18 cellular contexts compared by ENCODE assay signal in the genomic region with DNA sequence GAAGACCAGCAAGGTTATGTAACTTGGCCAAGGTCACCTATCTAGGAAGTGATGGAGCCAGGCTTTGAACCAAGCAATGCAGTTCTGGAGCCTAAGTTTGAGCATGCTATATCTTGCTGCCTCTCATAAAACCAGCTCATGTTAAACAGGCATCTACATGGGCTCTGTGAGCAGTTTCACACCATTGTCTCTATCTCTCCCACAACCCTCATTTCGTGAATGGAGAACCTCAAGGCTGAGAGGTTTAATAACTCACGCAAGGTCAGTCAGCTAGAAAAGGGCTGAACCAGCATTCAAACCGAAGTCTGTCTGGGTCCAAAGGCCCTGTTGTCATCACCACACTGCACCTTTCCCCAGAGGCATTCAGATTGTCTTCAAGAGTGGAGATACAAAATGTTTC.
A peak's percentile ranks its signal among the peaks of the same experiment; 100 is the strongest.
DNase-seq lines count a peak whose midpoint lies in the region; ATAC-seq, FAIRE-seq and TF ChIP-seq lines count a peak whose summit lies in the region.
"Had no signal": no experiment of that assay in that cellular context is flagged by ENCODE, and none has a peak within 500 bp of the region (broad histone marks: within the 10 kb centered on the region; RNA-seq: fewer than 3 reads in every experiment).

No MANE protein-coding gene starts in this region.

- no peak overlapping the region for H2AFZ ChIP-seq in KMS-11 (ENCODE audit: low read depth)
- H2AFZ ChIP-seq: GM23338 had no signal

- H4K20me1 ChIP-seq in KMS-11 (ENCODE audit: insufficient read depth) = no peaks in the 10 kb centered on the region
- H4K20me1 ChIP-seq: BLaER1 treated with 17β-estradiol and CSF1 and Interleukin-3, amounts not matched to agents 10 nM and 100 nM had no signal

- H3K4me1 ChIP-seq in KMS-11 (ENCODE audit: low read depth, poor library complexity, severe bottlenecking) (peaks cover 99% of the 10 kb centered on the region), vagina (no peaks in the 10 kb centered on the region)

- no peak for TF ChIP-seq POLR2A in vagina (IDR thresholded peaks at IDR 0.05)

- H3K36me3 ChIP-seq in KMS-11 (ENCODE audit: insufficient read depth) (no peaks in the 10 kb centered on the region), vagina (no peaks in the 10 kb centered on the region)
- H3K36me3 ChIP-seq: BLaER1 treated with 17β-estradiol and CSF1 and Interleukin-3, amounts not matched to agents 10 nM and 100 nM had no signal

- TF ChIP-seq CTCF in KMS-11 (conservative IDR thresholded peaks at IDR 0.05; ENCODE audit: low read depth, low read length) (no peak), vagina (IDR thresholded peaks at IDR 0.05) (no peak)

- peak; percentile 5 for FAIRE-seq in GM18507 (lab: Jason Lieb, UNC)
- FAIRE-seq: D721Med, G401.6, H54, HepG2 had no signal

- intact Hi-C loops in vagina (cut with DNase I) = no loop called here

- no peaks in the 10 kb centered on the region for H3K27me3 ChIP-seq in KMS-11 (ENCODE audit: insufficient read depth, low read depth)
- no peaks in the 10 kb centered on the region for H3K27me3 ChIP-seq in vagina

- peak overlapping the region; percentile 35; the same call in 1 of the 2 replicates for H3K9ac ChIP-seq in KMS-11
- H3K9ac ChIP-seq: BLaER1 treated with 17β-estradiol and CSF1 and Interleukin-3, amounts not matched to agents 10 nM and 100 nM had no signal

- ATAC-seq in HG02610 (IDR thresholded peaks at IDR 0.05; ENCODE audit: unreplicated experiment) (peak; percentile 55), GM18858 (IDR thresholded peaks at IDR 0.05; ENCODE audit: unreplicated experiment) (no peak)
- ATAC-seq: CD8-positive, alpha-beta T cell; GM23338; HCT116; HepG2 had no signal

- DNase-seq in GM18507 (ENCODE audit: extremely low spot score, insufficient read length, low read depth) (no peak), vagina (ENCODE audit: extremely low spot score in 2 of 2) (peak; percentile 12 to 29), SHP77 treated with DMSO at 0.1 percent for 48 hours (lab: John Stamatoyannopoulos, UW) (no peak), germinal center (ENCODE audit: low spot score) (no peak)
- DNase-seq: HFFc6, Kasumi-1, KBM-7 had no signal

- H3K27ac ChIP-seq in KMS-11 (peak overlapping the region; percentile 74), vagina (no peak overlapping the region)
- H3K27ac ChIP-seq: BLaER1 treated with 17β-estradiol and CSF1 and Interleukin-3, amounts not matched to agents 10 nM and 100 nM had no signal

- H3K9me3 ChIP-seq in vagina = no peaks in the 10 kb centered on the region
- H3K9me3 ChIP-seq: BLaER1 treated with 17β-estradiol and CSF1 and Interleukin-3, amounts not matched to agents 10 nM and 100 nM had no signal

- H3K4me3 ChIP-seq in KMS-11 (IDR thresholded peaks at IDR 0.05; ENCODE audit: insufficient read depth, low read depth, low read length) (no peak overlapping the region), vagina (no peak overlapping the region)
- H3K4me3 ChIP-seq: BLaER1 treated with 17β-estradiol and CSF1 and Interleukin-3, amounts not matched to agents 10 nM and 100 nM; GM23338 had no signal

- no peaks in the 10 kb centered on the region for H3K79me2 ChIP-seq in KMS-11 (ENCODE audit: insufficient read depth, low read depth)

- H3K4me2 ChIP-seq in KMS-11 = peak overlapping the region; percentile 64
- H3K4me2 ChIP-seq: GM23338 had no signal

Comparison
In these comparisons a context has a peak if more than half of its experiments do, and no peak if none do; other contexts are left out.
1. DNase-seq: peak in vagina (2 of 2); none in GM18507 (single experiment), SHP77 treated with DMSO at 0.1 percent for 48 hours (single experiment) and germinal center (single experiment).